ENCODE assay signal across 12 cellular contexts in the genomic region with DNA sequence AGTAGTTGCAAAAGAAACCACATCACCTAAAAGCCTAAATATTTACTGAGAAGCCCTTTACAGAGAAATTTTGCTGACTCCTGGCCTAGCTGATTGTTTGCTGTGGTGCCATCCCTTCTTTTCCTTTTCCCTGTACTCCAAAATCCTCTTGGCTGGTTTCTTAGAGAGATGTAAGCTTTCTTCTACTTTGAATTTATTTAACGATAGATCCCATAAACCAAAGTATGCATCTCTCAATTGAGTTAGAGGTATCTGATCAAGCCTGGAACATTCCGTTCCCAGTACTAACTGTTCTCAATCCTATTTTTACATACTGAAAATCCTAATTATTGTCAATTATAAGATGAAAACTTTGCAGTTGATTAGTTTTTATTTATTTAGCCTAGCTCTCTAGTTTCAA. TPM values are rescaled to one million over a fixed set of nuclear protein-coding genes. Genes with fewer than 3 reads are reported as not detected.
A peak's percentile ranks its signal among the peaks of the same experiment; 100 is the strongest.
DNase-seq lines count a peak whose midpoint lies in the region; ATAC-seq and TF ChIP-seq lines count a peak whose summit lies in the region.
"Had no signal": no experiment of that assay in that cellular context is flagged by ENCODE, and none has a peak within 500 bp of the region (broad histone marks: within the 10 kb centered on the region; RNA-seq: fewer than 3 reads in every experiment).

No MANE protein-coding gene starts in this region.

- peaks cover 23% of the 10 kb centered on the region for H3K4me1 Mint-ChIP-seq in activated T-helper 17 cell treated with anti-CD3 and anti-CD28 coated beads, Interleukin-2, amount 50 U/mL, for 72 hours

- H3K9me3 ChIP-seq in stomach = no peaks in the 10 kb centered on the region
- H3K9me3 ChIP-seq: SJCRH30 had no signal

- DNase-seq in HL-60 (ENCODE audit: low read depth in 1 of 2, low spot score in 1 of 2) (no peak), left lobe of liver (ENCODE audit: low spot score) (no peak), stomach (no peak)
- no peak for DNase-seq in stimulated activated CD4-positive, alpha-beta T cell treated with anti-CD3 and anti-CD28 coated beads, Interleukin-4, amount 100 ng/mL, for 4 hours
- DNase-seq in activated CD4-positive, CD25-positive, alpha-beta regulatory T cell (lab: John Stamatoyannopoulos, UW) = no peak
- DNase-seq: COR-L47, PC-9, SJCRH30, T-helper 9 cell had no signal

- peak overlapping the region; percentile 48 for H3K27ac Mint-ChIP-seq in activated T-helper 17 cell treated with anti-CD3 and anti-CD28 coated beads, Interleukin-2, amount 50 U/mL, for 72 hours
- H3K27ac Mint-ChIP-seq: activated T-helper 2 cell treated with anti-CD3 and anti-CD28 coated beads, Interferon-gamma antibody, Interleukin-2, Interleukin-4, amounts not matched to agents 10 μg/mL and 5 μg/mL and 100 μg/mL, durations not matched to agents 14 hours and 24 hours and 36 hours had no signal

- no peak overlapping the region for H3K4me3 Mint-ChIP-seq in activated T-helper 17 cell treated with anti-CD3 and anti-CD28 coated beads, Interleukin-2, amount 50 U/mL, for 72 hours

- no peak for TF ChIP-seq POLR2A in stomach (IDR thresholded peaks at IDR 0.05)

- peaks cover 3 to 15% (median 10%) of the 10 kb centered on the region in 4 donors for H3K36me3 ChIP-seq in stomach
- H3K36me3 ChIP-seq: SJCRH30 had no signal

- no peaks in the 10 kb centered on the region for H3K9me3 Mint-ChIP-seq in activated T-helper 17 cell treated with anti-CD3 and anti-CD28 coated beads, Interleukin-2, amount 50 U/mL, for 72 hours
- H3K9me3 Mint-ChIP-seq: activated T-helper 2 cell treated with anti-CD3 and anti-CD28 coated beads, Interferon-gamma antibody, Interleukin-2, Interleukin-4, amounts not matched to agents 10 μg/mL and 5 μg/mL and 100 μg/mL, durations not matched to agents 14 hours and 24 hours and 36 hours had no signal

- H3K4me3 ChIP-seq in HL-60 (replicated peaks; ENCODE audit: insufficient read depth, low read length) (no peak overlapping the region), stomach (no peak overlapping the region)
- H3K4me3 ChIP-seq: PC-9, SJCRH30 had no signal

- H3K4me1 ChIP-seq in stomach = peaks cover 10 to 43% (median 22%) of the 10 kb centered on the region in 4 donors
- H3K4me1 ChIP-seq: SJCRH30 had no signal

- intact Hi-C loops in stomach (cut with DNase I; ENCODE audit: low total_unique reads) = no loop called here

- TF ChIP-seq CTCF in HL-60 (IDR thresholded peaks at IDR 0.05; ENCODE audit: insufficient read depth, low read length) (no peak), stomach (IDR thresholded peaks at IDR 0.05) (no peak)

- TF ChIP-seq EP300 in stomach (IDR thresholded peaks at IDR 0.05) = no peak

- no peak for ATAC-seq in activated T-helper 17 cell treated with anti-CD3 and anti-CD28 coated beads, Interleukin-2, amount 50 U/mL, for 72 hours (replicated peaks)
- peak; percentile 25 for ATAC-seq in left lobe of liver
- no peak for ATAC-seq in HG02973 (IDR thresholded peaks at IDR 0.05; ENCODE audit: unreplicated experiment)

- peak overlapping the region; percentile 41 for H3K27ac ChIP-seq in HL-60 (replicated peaks)
- peak overlapping the region in 3 of 5 donors; percentile 14 to 44 (median 40) for H3K27ac ChIP-seq in stomach
- H3K27ac ChIP-seq: PC-9, SJCRH30 had no signal

- 57 to 90% (median 80%) methylated on average over 2 of the region's 2 CpGs for WGBS in stomach, 5 donors

- H3K27me3 ChIP-seq in HL-60 (ENCODE audit: insufficient read depth, poor library complexity, severe bottlenecking) (no peaks in the 10 kb centered on the region), stomach (no peaks in the 10 kb centered on the region)
- H3K27me3 ChIP-seq: SJCRH30 had no signal

- H3K36me3 Mint-ChIP-seq in activated T-helper 17 cell treated with anti-CD3 and anti-CD28 coated beads, Interleukin-2, amount 50 U/mL, for 72 hours (ENCODE audit: low read depth) = peaks cover 29% of the 10 kb centered on the region

- H3K27me3 Mint-ChIP-seq in activated T-helper 17 cell treated with anti-CD3 and anti-CD28 coated beads, Interleukin-2, amount 50 U/mL, for 72 hours = no peaks in the 10 kb centered on the region

RNA-seq across cellular contexts. Expression of gene TMEM60, which starts 6.3 kb away (rescaled TPM):
- 10 to 100 TPM; 12.1 to 13.2 TPM for total RNA-seq in activated T-helper 17 cell treated with anti-CD3 and anti-CD28 coated beads, Interleukin-2, amount 50 U/mL, for 72 hours
- total RNA-seq in left lobe of liver = 5.3 TPM
- 10 to 100 TPM in 2 of 5 donors, 1 to 10 TPM in 1, not detected in 2; 8.8 to 14.6 (median 12.1) TPM for total RNA-seq in stomach
- 10 to 100 TPM; 14.5 to 18.2 (median 16.7) TPM for polyA plus RNA-seq in stomach

RNA-seq across cellular contexts. Expression of gene PHTF2, which starts 6.6 kb away (rescaled TPM):
- 100 to 1,000 TPM in 1 of 2 donors, 10 to 100 TPM in 1; 66.1 to 123 TPM for total RNA-seq in activated T-helper 17 cell treated with anti-CD3 and anti-CD28 coated beads, Interleukin-2, amount 50 U/mL, for 72 hours
- total RNA-seq in left lobe of liver = 3.3 TPM
- total RNA-seq in stomach = 10 to 100 TPM in 4 of 5 donors, 1 to 10 TPM in 1; 4.6 to 42.9 (median 26.8) TPM
- 1 to 10 TPM; 2.0 to 4.5 (median 2.0) TPM for polyA plus RNA-seq in stomach
